Comparison of ENCODE assay signal across 1 cellular context in the genomic region with DNA sequence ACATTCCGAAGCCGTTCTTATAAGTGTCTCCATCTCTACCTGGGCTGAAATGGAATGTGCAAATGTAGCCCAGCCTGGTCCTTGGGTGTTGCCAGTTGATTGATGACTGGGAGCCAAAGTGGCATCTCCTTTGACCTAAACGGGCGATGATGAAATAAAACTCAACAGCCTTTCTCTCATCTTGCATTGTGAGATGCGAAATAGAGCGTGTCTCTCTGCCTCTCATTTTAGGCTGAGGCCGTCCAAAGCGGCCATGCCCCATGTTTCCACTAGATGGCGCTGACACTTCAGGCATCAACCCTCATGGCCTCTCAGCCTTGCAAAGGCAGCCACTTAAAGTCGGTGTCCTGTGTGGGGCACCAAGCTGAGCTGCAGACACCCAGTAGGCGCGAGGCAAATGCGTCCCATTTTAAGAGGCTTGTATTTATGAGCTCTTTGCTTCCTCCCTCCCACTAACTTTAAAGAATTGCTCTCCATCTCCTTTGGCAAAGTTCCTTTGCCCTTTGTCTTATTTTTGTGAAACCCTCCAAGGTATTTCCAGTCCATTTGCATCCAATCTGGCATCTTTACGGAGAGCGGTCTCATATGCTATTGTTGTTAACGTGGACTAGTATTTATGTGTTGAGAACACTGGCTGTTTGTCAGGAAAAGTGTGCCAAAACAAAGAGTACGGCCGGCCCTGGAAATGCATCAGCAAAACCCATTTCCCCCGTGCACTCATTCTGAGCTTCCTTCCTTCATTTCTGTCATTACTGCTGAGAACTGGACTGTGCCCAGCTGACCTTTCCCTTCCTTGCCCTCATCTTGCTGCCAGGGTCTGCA.
TF ChIP-seq lines count a peak whose summit lies in the region.

No MANE protein-coding gene starts in this region.

TF ChIP-seq in HEK293, 187 proteins besides CTCF, POLR2A, EP300 and RAD21 (continued from another document):
- TF ChIP-seq HIC1 (tag by site-specific recombination; IDR thresholded peaks at IDR 0.05) (no peak), HOXD13 (CRISPR knock-in tag; IDR thresholded peaks at IDR 0.05; ENCODE audit: borderline replicate concordance) (no peak), ZNF639 (tag by site-specific recombination; IDR thresholded peaks at IDR 0.05) (0 out of 2 replicates have a peak, but pooled peaks have one; percentile 22), ZNF830 (tag by site-specific recombination; IDR thresholded peaks at IDR 0.05; ENCODE audit: low read depth) (no peak), ZNF596 (tag by site-specific recombination; IDR thresholded peaks at IDR 0.05) (peak; percentile 48; the same call in 1 of the 2 replicates), ZNF2 (tag by site-specific recombination; IDR thresholded peaks at IDR 0.05) (peak; percentile 69; the same call in 1 of the 2 replicates), ZFP37 (tag by site-specific recombination; IDR thresholded peaks at IDR 0.05) (peak; percentile 22; the same call in 1 of the 2 replicates), ZNF354C (tag by site-specific recombination; IDR thresholded peaks at IDR 0.05; ENCODE audit: borderline replicate concordance, low read depth) (no peak), ZFP69B (tag by site-specific recombination; IDR thresholded peaks at IDR 0.05) (peak; percentile 85), ZEB2 (tag by site-specific recombination; IDR thresholded peaks at IDR 0.05) (0 out of 2 replicates have a peak, but pooled peaks have one; percentile 22), ZNF654 (tag by site-specific recombination; IDR thresholded peaks at IDR 0.05; ENCODE audit: low read depth) (peak; percentile 95)
- TF ChIP-seq, protein P1, sequence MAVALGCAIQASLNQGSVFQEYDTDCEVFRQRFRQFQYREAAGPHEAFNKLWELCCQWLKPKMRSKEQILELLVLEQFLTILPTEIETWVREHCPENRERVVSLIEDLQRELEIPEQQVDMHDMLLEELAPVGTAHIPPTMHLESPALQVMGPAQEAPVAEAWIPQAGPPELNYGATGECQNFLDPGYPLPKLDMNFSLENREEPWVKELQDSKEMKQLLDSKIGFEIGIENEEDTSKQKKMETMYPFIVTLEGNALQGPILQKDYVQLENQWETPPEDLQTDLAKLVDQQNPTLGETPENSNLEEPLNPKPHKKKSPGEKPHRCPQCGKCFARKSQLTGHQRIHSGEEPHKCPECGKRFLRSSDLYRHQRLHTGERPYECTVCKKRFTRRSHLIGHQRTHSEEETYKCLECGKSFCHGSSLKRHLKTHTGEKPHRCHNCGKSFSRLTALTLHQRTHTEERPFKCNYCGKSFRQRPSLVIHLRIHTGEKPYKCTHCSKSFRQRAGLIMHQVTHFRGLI (tag by site-specific recombination; IDR thresholded peaks at IDR 0.05), result no peak
